In genomic region chr2:3837086-3837485, GRCh38 we compare ENCODE assay signal across 3 cellular contexts.
TF ChIP-seq lines count a peak whose summit lies in the region.

No MANE protein-coding gene starts in this region.

TF ChIP-seq in A549, 52 proteins besides CTCF, POLR2A, EP300 and RAD21:
- TF ChIP-seq ESRRA (IDR thresholded peaks at IDR 0.05; ENCODE audit: borderline replicate concordance, low read length) (no peak), MAFK (IDR thresholded peaks at IDR 0.05; ENCODE audit: partially characterized antibody) (peak; percentile 90), ZNF302 (CRISPR knock-in tag; IDR thresholded peaks at IDR 0.05) (no peak)

TF ChIP-seq in IMR-90, 13 proteins besides CTCF, POLR2A, EP300 and RAD21:
- no peak for TF ChIP-seq FOS (IDR thresholded peaks at IDR 0.05; ENCODE audit: low read depth, low read length)
- TF ChIP-seq USF2 (IDR thresholded peaks at IDR 0.05; ENCODE audit: low read depth, low read length), result no peak
- TF ChIP-seq MAFK (IDR thresholded peaks at IDR 0.05; ENCODE audit: low read depth, low read length), result peak; percentile 57

TF ChIP-seq in H1, 55 proteins besides CTCF, POLR2A, EP300 and RAD21:
- TF ChIP-seq EGR1 (IDR thresholded peaks at IDR 0.05; ENCODE audit: borderline replicate concordance, low read depth, low read length) (no peak), SRF (IDR thresholded peaks at IDR 0.05; ENCODE audit: low read depth, low read length) (no peak), RBBP5 (IDR thresholded peaks at IDR 0.05; ENCODE audit: borderline replicate concordance, low read depth, low read length) (no peak), TAF7 (optimal IDR thresholded peaks at IDR 0.05; ENCODE audit: borderline replicate concordance, low read depth, low read length) (no peak), NANOG (IDR thresholded peaks at IDR 0.05; ENCODE audit: insufficient read depth, low read depth, low read length, poor library complexity, severe bottlenecking) (no peak), SP1 (IDR thresholded peaks at IDR 0.05; ENCODE audit: low read depth, low read length) (no peak), MAFK (IDR thresholded peaks at IDR 0.05; ENCODE audit: low read depth, low read length) (0 out of 2 replicates have a peak, but pooled peaks have one; percentile 6), POU5F1 (IDR thresholded peaks at IDR 0.05; ENCODE audit: low read depth, low read length) (no peak), SIN3A (conservative IDR thresholded peaks at IDR 0.05 in 1 of 2, IDR thresholded peaks at IDR 0.05 in 1 of 2; ENCODE audit: low read depth in 1 of 2, low read length in 2 of 2) (no peak)
